Comparison of ENCODE assay signal across 20 cellular contexts in the genomic region with DNA sequence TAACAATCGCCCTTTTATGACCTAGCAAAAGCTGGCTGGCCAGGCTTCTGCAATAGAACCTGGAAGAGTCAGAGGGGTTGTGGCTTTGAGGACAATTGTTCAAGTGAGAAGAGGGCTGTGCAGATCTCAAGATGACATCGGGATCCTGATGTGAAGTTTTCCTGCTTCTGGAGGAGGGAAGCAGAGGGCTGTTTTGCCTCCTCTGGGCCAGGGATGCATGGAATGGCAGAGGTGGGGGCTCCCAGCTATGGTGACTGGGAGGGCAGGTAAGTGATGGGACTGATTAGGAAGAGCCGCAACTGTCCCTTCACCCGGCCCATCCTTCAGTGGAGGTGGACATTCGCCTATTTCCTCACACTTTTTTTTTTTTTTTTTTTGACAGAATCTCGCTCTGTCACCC. TPM values are rescaled to one million over a fixed set of nuclear protein-coding genes. Genes with fewer than 3 reads are reported as not detected.
DNase-seq lines count a peak whose midpoint lies in the region; ATAC-seq and TF ChIP-seq lines count a peak whose summit lies in the region.
"Had no signal": no experiment of that assay in that cellular context is flagged by ENCODE, and none has a peak within 500 bp of the region (broad histone marks: within the 10 kb centered on the region; RNA-seq: fewer than 3 reads in every experiment).

No MANE protein-coding gene starts in this region.

- no peaks in the 10 kb centered on the region for H3K9me3 Mint-ChIP-seq in GM23338
- H3K9me3 Mint-ChIP-seq: HFFc6, IgD-negative memory B cell had no signal

- H3K4me3 ChIP-seq in GM23338 = no peak overlapping the region
- H3K4me3 ChIP-seq in stomach = no peak overlapping the region
- H3K4me3 ChIP-seq: BLaER1 had no signal

- H4K20me1 ChIP-seq in GM23338 (replicated peaks; ENCODE audit: insufficient read depth) = no peaks in the 10 kb centered on the region

- DNase-seq in GM23338 (ENCODE audit: low spot score) (no peak), ecto neural progenitor cell (ENCODE audit: low spot score) (peak; percentile 19), mesenteric fat pad (ENCODE audit: low spot score) (peak; percentile 26), stomach (peak; percentile 5), NCI-H524 (lab: John Stamatoyannopoulos, UW) (no peak)
- DNase-seq: 8988T; Calu3; CD4-positive, alpha-beta memory T cell; DMS79 treated with DMSO at 0.1 percent for 48 hours; GF-D8; HFFc6 had no signal

- peaks cover 25% of the 10 kb centered on the region for H3K4me1 ChIP-seq in GM23338 (ENCODE audit: insufficient read depth)
- H3K4me1 ChIP-seq in stomach = peaks cover 0 to 9% (median 4%) of the 10 kb centered on the region in 4 donors

- no peak overlapping the region for H3K4me2 ChIP-seq in GM23338
- H3K4me2 ChIP-seq: BLaER1 had no signal

- H3K27ac ChIP-seq in GM23338 (ENCODE audit: low read depth) = no peak overlapping the region
- no peak overlapping the region for H3K27ac ChIP-seq in stomach
- H3K27ac ChIP-seq: BLaER1 had no signal

- intact Hi-C loops in stomach (cut with DNase I; ENCODE audit: low total_unique reads) = no loop called here

- no peak for TF ChIP-seq EP300 in stomach (IDR thresholded peaks at IDR 0.05)

- H3K4me1 Mint-ChIP-seq in GM23338 = peaks cover 33% of the 10 kb centered on the region
- H3K4me1 Mint-ChIP-seq: CD4-positive, alpha-beta memory T cell had no signal

- H3K9me2 ChIP-seq in GM23338 (ENCODE audit: insufficient read depth) = no peaks in the 10 kb centered on the region

- no peak for TF ChIP-seq POLR2A in stomach (IDR thresholded peaks at IDR 0.05)

- H3K4me3 Mint-ChIP-seq in GM23338 = no peak overlapping the region
- H3K4me3 Mint-ChIP-seq: CD14-positive monocyte; CD4-positive, alpha-beta memory T cell; HFFc6 had no signal

- H3K79me2 ChIP-seq in GM23338 (replicated peaks; ENCODE audit: insufficient read depth) = no peaks in the 10 kb centered on the region

- H2AFZ ChIP-seq in GM23338 = 0 out of 2 replicates have a peak overlapping the region, but pooled peaks have one; percentile 52

- no peaks in the 10 kb centered on the region for H3F3A ChIP-seq in GM23338 (replicated peaks; ENCODE audit: low read depth)

- TF ChIP-seq CTCF in GM23338 (conservative IDR thresholded peaks at IDR 0.05; ENCODE audit: low read depth in 2 of 2) (no peak), stomach (IDR thresholded peaks at IDR 0.05) (no peak)

- peaks cover 6% of the 10 kb centered on the region for H3K27me3 Mint-ChIP-seq in GM23338 (ENCODE audit: insufficient read depth, low read depth, poor library complexity)

- 73 to 85% (median 76%) methylated on average over 5 to 6 of the region's 6 CpGs for WGBS in stomach, 5 donors

- H3K27me3 ChIP-seq in GM23338 (ENCODE audit: insufficient read depth) = no peaks in the 10 kb centered on the region
- H3K27me3 ChIP-seq in stomach = peaks cover 0 to 70% (median 25%) of the 10 kb centered on the region in 3 donors
- H3K27me3 ChIP-seq: BLaER1 had no signal

- no peaks in the 10 kb centered on the region for H3K36me3 Mint-ChIP-seq in GM23338 (ENCODE audit: low read depth)
- H3K36me3 Mint-ChIP-seq: CD14-positive monocyte; CD4-positive, alpha-beta memory T cell; IgD-negative memory B cell had no signal

- no peaks in the 10 kb centered on the region; the same call in 1 of the 2 replicates for H3K36me3 ChIP-seq in GM23338 (ENCODE audit: insufficient read depth)
- no peaks in the 10 kb centered on the region for H3K36me3 ChIP-seq in stomach
- H3K36me3 ChIP-seq: BLaER1 had no signal

- no peak overlapping the region for H3K27ac Mint-ChIP-seq in GM23338
- H3K27ac Mint-ChIP-seq: CD14-positive monocyte; CD4-positive, alpha-beta memory T cell; HFFc6; IgD-negative memory B cell had no signal

- H3K9me3 ChIP-seq in stomach = no peaks in the 10 kb centered on the region
- H3K9me3 ChIP-seq: BLaER1 had no signal

- ATAC-seq in GM23338 = no peak
- ATAC-seq in HG03378 (IDR thresholded peaks at IDR 0.05; ENCODE audit: unreplicated experiment) = no peak
- no peak for ATAC-seq in SK-N-SH treated with all-trans-retinoic acid at 6 μM for 48 hours
- ATAC-seq in GM18909 (IDR thresholded peaks at IDR 0.05; ENCODE audit: poor library complexity, unreplicated experiment) = no peak
- ATAC-seq: HCT116, HepG2 had no signal

TF ChIP-seq in GM23338, 12 proteins besides CTCF, POLR2A, EP300 and RAD21:
- TF ChIP-seq POLR2AphosphoS5 (IDR thresholded peaks at IDR 0.05; ENCODE audit: low read depth) (no peak), NANOG (IDR thresholded peaks at IDR 0.05; ENCODE audit: borderline replicate concordance) (no peak), EZH2phosphoT487 (IDR thresholded peaks at IDR 0.05; ENCODE audit: unreplicated experiment) (no peak), STAT1 (IDR thresholded peaks at IDR 0.05; ENCODE audit: unreplicated experiment) (no peak)

TF ChIP-seq in SK-N-SH treated with all-trans-retinoic acid at 6 μM for 48 hours, 23 proteins besides CTCF, POLR2A, EP300 and RAD21 (continues in another document):
- no peak for TF ChIP-seq TCF4 (CRISPR knock-in tag; IDR thresholded peaks at IDR 0.05; ENCODE audit: borderline replicate concordance)
- TF ChIP-seq POU6F1 (CRISPR knock-in tag; IDR thresholded peaks at IDR 0.05; ENCODE audit: borderline replicate concordance, low read depth) = no peak
- TF ChIP-seq CSRNP3 (CRISPR knock-in tag; IDR thresholded peaks at IDR 0.05) = no peak
- TF ChIP-seq, protein P1, sequence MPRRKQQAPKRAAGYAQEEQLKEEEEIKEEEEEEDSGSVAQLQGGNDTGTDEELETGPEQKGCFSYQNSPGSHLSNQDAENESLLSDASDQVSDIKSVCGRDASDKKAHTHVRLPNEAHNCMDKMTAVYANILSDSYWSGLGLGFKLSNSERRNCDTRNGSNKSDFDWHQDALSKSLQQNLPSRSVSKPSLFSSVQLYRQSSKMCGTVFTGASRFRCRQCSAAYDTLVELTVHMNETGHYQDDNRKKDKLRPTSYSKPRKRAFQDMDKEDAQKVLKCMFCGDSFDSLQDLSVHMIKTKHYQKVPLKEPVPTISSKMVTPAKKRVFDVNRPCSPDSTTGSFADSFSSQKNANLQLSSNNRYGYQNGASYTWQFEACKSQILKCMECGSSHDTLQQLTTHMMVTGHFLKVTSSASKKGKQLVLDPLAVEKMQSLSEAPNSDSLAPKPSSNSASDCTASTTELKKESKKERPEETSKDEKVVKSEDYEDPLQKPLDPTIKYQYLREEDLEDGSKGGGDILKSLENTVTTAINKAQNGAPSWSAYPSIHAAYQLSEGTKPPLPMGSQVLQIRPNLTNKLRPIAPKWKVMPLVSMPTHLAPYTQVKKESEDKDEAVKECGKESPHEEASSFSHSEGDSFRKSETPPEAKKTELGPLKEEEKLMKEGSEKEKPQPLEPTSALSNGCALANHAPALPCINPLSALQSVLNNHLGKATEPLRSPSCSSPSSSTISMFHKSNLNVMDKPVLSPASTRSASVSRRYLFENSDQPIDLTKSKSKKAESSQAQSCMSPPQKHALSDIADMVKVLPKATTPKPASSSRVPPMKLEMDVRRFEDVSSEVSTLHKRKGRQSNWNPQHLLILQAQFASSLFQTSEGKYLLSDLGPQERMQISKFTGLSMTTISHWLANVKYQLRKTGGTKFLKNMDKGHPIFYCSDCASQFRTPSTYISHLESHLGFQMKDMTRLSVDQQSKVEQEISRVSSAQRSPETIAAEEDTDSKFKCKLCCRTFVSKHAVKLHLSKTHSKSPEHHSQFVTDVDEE (CRISPR knock-in tag; IDR thresholded peaks at IDR 0.05) = no peak
- no peak for TF ChIP-seq ESRRG (CRISPR knock-in tag; IDR thresholded peaks at IDR 0.05)
- no peak for TF ChIP-seq RARB (CRISPR knock-in tag; IDR thresholded peaks at IDR 0.05)
- TF ChIP-seq GLIS3 (CRISPR knock-in tag; IDR thresholded peaks at IDR 0.05) = no peak
- TF ChIP-seq ZNF70 (CRISPR knock-in tag; IDR thresholded peaks at IDR 0.05) = no peak
- TF ChIP-seq ZNF8 (CRISPR knock-in tag; IDR thresholded peaks at IDR 0.05) = no peak
- TF ChIP-seq CSDC2 (CRISPR knock-in tag; IDR thresholded peaks at IDR 0.05) = no peak
- TF ChIP-seq ZNF565 (CRISPR knock-in tag; conservative IDR thresholded peaks at IDR 0.05; ENCODE audit: low read depth) = no peak
- TF ChIP-seq ARNTL (CRISPR knock-in tag; IDR thresholded peaks at IDR 0.05; ENCODE audit: borderline replicate concordance, low read depth) = no peak
- TF ChIP-seq PPARA (CRISPR knock-in tag; IDR thresholded peaks at IDR 0.05; ENCODE audit: borderline replicate concordance) = no peak
- TF ChIP-seq SNAI2 (CRISPR knock-in tag; IDR thresholded peaks at IDR 0.05) = no peak

RNA-seq across cellular contexts. Expression of gene BLCAP, which starts 43.4 kb away (rescaled TPM):
- total RNA-seq in GM23338 (2014; rRNA removed; shearing (Covaris generic)) = 63.5 and 64.8 TPM in 2 replicates
- polyA plus RNA-seq in GM23338 (2016; fragmentation: Nextera tagmentation; extraction: Ambion mirVana) = 58.9 and 62.2 TPM in 2 replicates
- 148 TPM for total RNA-seq in mesenteric fat pad
- total RNA-seq in stomach = 10 to 100 TPM; 12.5 to 84.4 (median 56.5) TPM
- 10 to 100 TPM; 28.7 to 64.6 (median 33.0) TPM for polyA plus RNA-seq in stomach

RNA-seq across cellular contexts. Expression of gene NNAT, which starts 50.0 kb away (rescaled TPM):
- 1.6 and 4.3 TPM in 2 replicates for total RNA-seq in GM23338 (2014; rRNA removed; shearing (Covaris generic))
- 2.8 and 4.9 TPM in 2 replicates for polyA plus RNA-seq in GM23338 (2016; fragmentation: Nextera tagmentation; extraction: Ambion mirVana)
- 27.3 TPM for total RNA-seq in mesenteric fat pad
- total RNA-seq in stomach = 10 to 100 TPM in 3 of 5 donors, 1 to 10 TPM in 2; 8.8 to 65.2 (median 16.8) TPM
- 1 to 10 TPM; 2.8 to 8.2 (median 5.9) TPM for polyA plus RNA-seq in stomach
- total RNA-seq: A673; Calu3; CD4-positive, alpha-beta memory T cell; HepG2; HFFc6 had no signal
- polyA plus RNA-seq: CD14-positive monocyte; CD4-positive, alpha-beta memory T cell; HepG2; IgD-negative memory B cell had no signal

Comparison
In these comparisons a context has a peak if more than half of its experiments do, and no peak if none do; other contexts are left out.
1. DNase-seq: peak in ecto neural progenitor cell (single experiment), mesenteric fat pad (single experiment) and stomach (single experiment); none in GM23338 (single experiment) and NCI-H524 (0 of 2).